10 cellular contexts compared by ENCODE assay signal in genomic region chr3:23830869-23831484, GRCh38. TPM values are rescaled to one million over a fixed set of nuclear protein-coding genes. Genes with fewer than 3 reads are reported as not detected.
DNase-seq lines count a peak whose midpoint lies in the region; ATAC-seq and TF ChIP-seq lines count a peak whose summit lies in the region.
"Had no signal": no experiment of that assay in that cellular context is flagged by ENCODE, and none has a peak within 500 bp of the region (broad histone marks: within the 10 kb centered on the region; RNA-seq: fewer than 3 reads in every experiment).

No MANE protein-coding gene starts in this region.

- H3K36me3 Mint-ChIP-seq in activated naive CD4-positive, alpha-beta T cell treated with anti-CD3 and anti-CD28 coated beads, Interleukin-2, amount 50 U/mL, for 72 hours: no peaks in the 10 kb centered on the region

- no peak for TF ChIP-seq POLR2A in NB4 (IDR thresholded peaks at IDR 0.05; ENCODE audit: extremely low read depth, insufficient read length)

- peak overlapping the region in 1 of 2 donors; percentile 31 for H3K4me3 Mint-ChIP-seq in stimulated activated naive CD8-positive, alpha-beta T cell treated with anti-CD3 and anti-CD28 coated beads, Interleukin-15, amount 100 ng/mL, for 72 hours

- no peaks in the 10 kb centered on the region for H3K27me3 Mint-ChIP-seq in stimulated activated naive CD8-positive, alpha-beta T cell treated with anti-CD3 and anti-CD28 coated beads, Interleukin-15, amount 100 ng/mL, for 72 hours

- peak; percentile 78 to 86 for ATAC-seq in activated naive CD4-positive, alpha-beta T cell treated with anti-CD3 and anti-CD28 coated beads, Interleukin-2, amount 50 U/mL, for 72 hours
- ATAC-seq in HG02798 (IDR thresholded peaks at IDR 0.05; ENCODE audit: poor library complexity, unreplicated experiment): peak; percentile 87
- ATAC-seq in stimulated activated naive CD8-positive, alpha-beta T cell treated with anti-CD3 and anti-CD28 coated beads, Interleukin-15, amount 100 ng/mL, for 72 hours: peak; percentile 95
- ATAC-seq: pancreas had no signal

- no peak for DNase-seq in activated naive CD4-positive, alpha-beta T cell treated with anti-CD3 and anti-CD28 coated beads, Interleukin-2, amount 50 U/mL, for 72 hours (ENCODE audit: low spot score in 2 of 2)
- DNase-seq in activated naive CD4-positive, alpha-beta T cell treated with Interleukin-2 at 50 U/mL for 16 hours: no peak
- DNase-seq in NB4 (ENCODE audit: low read depth) (peak; percentile 15), amniotic stem cell (lab: John Stamatoyannopoulos, UW) (no peak)
- peak in 1 of 2 donors; percentile 39 for DNase-seq in stimulated activated naive CD8-positive, alpha-beta T cell treated with anti-CD3 and anti-CD28 coated beads, Interleukin-15, amount 100 ng/mL, for 72 hours
- no peak for DNase-seq in activated CD8-positive, alpha-beta memory T cell treated with anti-CD3 and anti-CD28 coated beads, Interleukin-2, amount 50 U/mL, for 48 hours
- no peak for DNase-seq in activated CD4-positive, alpha-beta T cell treated with anti-CD3 and anti-CD28 coated beads, Interleukin-2, amount 50 U/mL, for 1 hour
- DNase-seq: activated effector memory CD4-positive, alpha-beta T cell treated with Interleukin-2 at 50 U/mL for 16 hours; pancreas had no signal

- peaks cover 72% of the 10 kb centered on the region for H3K4me1 Mint-ChIP-seq in stimulated activated naive CD8-positive, alpha-beta T cell treated with anti-CD3 and anti-CD28 coated beads, Interleukin-15, amount 100 ng/mL, for 72 hours

- H3K9me3 Mint-ChIP-seq in activated naive CD4-positive, alpha-beta T cell treated with anti-CD3 and anti-CD28 coated beads, Interleukin-2, amount 50 U/mL, for 72 hours: no peaks in the 10 kb centered on the region
- H3K9me3 Mint-ChIP-seq in stimulated activated naive CD8-positive, alpha-beta T cell treated with anti-CD3 and anti-CD28 coated beads, Interleukin-15, amount 100 ng/mL, for 72 hours: no peaks in the 10 kb centered on the region

- peak overlapping the region in 1 of 2 donors; percentile 32 for H3K27ac Mint-ChIP-seq in activated naive CD4-positive, alpha-beta T cell treated with anti-CD3 and anti-CD28 coated beads, Interleukin-2, amount 50 U/mL, for 72 hours
- no peak overlapping the region for H3K27ac Mint-ChIP-seq in stimulated activated naive CD8-positive, alpha-beta T cell treated with anti-CD3 and anti-CD28 coated beads, Interleukin-15, amount 100 ng/mL, for 72 hours

- no peak overlapping the region for H3K4me3 ChIP-seq in NB4 (ENCODE audit: low read depth, low read length)
- H3K4me3 ChIP-seq: pancreas had no signal

- no peak for TF ChIP-seq CTCF in NB4 (IDR thresholded peaks at IDR 0.05; ENCODE audit: low read depth, low read length)

RNA-seq across cellular contexts. Expression of gene UBE2E1, which starts 25.2 kb away (rescaled TPM):
- total RNA-seq in activated naive CD4-positive, alpha-beta T cell treated with anti-CD3 and anti-CD28 coated beads, Interleukin-2, amount 50 U/mL, for 72 hours: 10 to 100 TPM; 29.6 to 82.2 TPM
